ENCODE assay signal across 16 cellular contexts in genomic region chr5:61416010-61416409, GRCh38.
A peak's percentile ranks its signal among the peaks of the same experiment; 100 is the strongest.
DNase-seq lines count a peak whose midpoint lies in the region; ATAC-seq lines count a peak whose summit lies in the region.
"Had no signal": no experiment of that assay in that cellular context is flagged by ENCODE, and none has a peak within 500 bp of the region (broad histone marks: within the 10 kb centered on the region; RNA-seq: fewer than 3 reads in every experiment).

No MANE protein-coding gene starts in this region.

- no peak for DNase-seq in activated naive CD4-positive, alpha-beta T cell treated with anti-CD3 and anti-CD28 coated beads, Interleukin-2, amount 50 U/mL, for 16 hours
- DNase-seq in SK-N-MC (ENCODE audit: low read depth, low spot score) (no peak), putamen (ENCODE audit: low spot score) (no peak), sciatic nerve (ENCODE audit: low spot score) (no peak), G401 (ENCODE audit: low spot score) (no peak)
- DNase-seq in stimulated activated naive CD8-positive, alpha-beta T cell treated with anti-CD3 and anti-CD28 coated beads, Interleukin-15, amount 100 ng/mL, for 72 hours: no peak
- DNase-seq: activated CD4-positive, alpha-beta memory T cell treated with anti-CD3 and anti-CD28 coated beads for 36 hours; activated gamma-delta T cell treated with Interleukin-2 at 50 U/mL for 16 hours; central memory CD4-positive, alpha-beta T cell; midbrain; NCI-H1048; NCI-H510A; RPMI8226 had no signal

- no peaks in the 10 kb centered on the region for H3K36me3 Mint-ChIP-seq in activated naive CD4-positive, alpha-beta T cell treated with anti-CD3 and anti-CD28 coated beads, Interleukin-2, amount 50 U/mL, for 24 hours
- H3K36me3 Mint-ChIP-seq: activated CD4-positive, alpha-beta memory T cell treated with anti-CD3 and anti-CD28 coated beads for 36 hours had no signal

- H3K27me3 Mint-ChIP-seq in activated naive CD4-positive, alpha-beta T cell treated with anti-CD3 and anti-CD28 coated beads, Interleukin-2, amount 50 U/mL, for 24 hours: no peaks in the 10 kb centered on the region
- no peaks in the 10 kb centered on the region for H3K27me3 Mint-ChIP-seq in stimulated activated naive CD8-positive, alpha-beta T cell treated with anti-CD3 and anti-CD28 coated beads, Interleukin-15, amount 100 ng/mL, for 72 hours
- H3K27me3 Mint-ChIP-seq: activated CD4-positive, alpha-beta memory T cell treated with anti-CD3 and anti-CD28 coated beads for 36 hours had no signal

- H3K9me3 Mint-ChIP-seq in activated naive CD4-positive, alpha-beta T cell treated with anti-CD3 and anti-CD28 coated beads, Interleukin-2, amount 50 U/mL, for 24 hours: no peaks in the 10 kb centered on the region
- H3K9me3 Mint-ChIP-seq in stimulated activated naive CD8-positive, alpha-beta T cell treated with anti-CD3 and anti-CD28 coated beads, Interleukin-15, amount 100 ng/mL, for 72 hours: peaks cover 0 to 2% of the 10 kb centered on the region in 2 donors
- H3K9me3 Mint-ChIP-seq: activated CD4-positive, alpha-beta memory T cell treated with anti-CD3 and anti-CD28 coated beads for 36 hours had no signal

- no peak overlapping the region for H3K4me3 Mint-ChIP-seq in activated naive CD4-positive, alpha-beta T cell treated with anti-CD3 and anti-CD28 coated beads, Interleukin-2, amount 50 U/mL, for 24 hours
- no peak overlapping the region for H3K4me3 Mint-ChIP-seq in stimulated activated naive CD8-positive, alpha-beta T cell treated with anti-CD3 and anti-CD28 coated beads, Interleukin-15, amount 100 ng/mL, for 72 hours
- H3K4me3 Mint-ChIP-seq: activated CD4-positive, alpha-beta memory T cell treated with anti-CD3 and anti-CD28 coated beads for 36 hours had no signal

- H3K9me3 ChIP-seq in SK-N-MC (ENCODE audit: low read depth, low read length) (peaks cover 2% of the 10 kb centered on the region; the same call in 1 of the 2 replicates), iPS-18c (ENCODE audit: control insufficient read depth, insufficient read depth, low read length) (no peaks in the 10 kb centered on the region)

- H3K4me3 ChIP-seq in SK-N-MC (0 out of 2 replicates have a peak overlapping the region, but pooled peaks have one; percentile 12), iPS-18c (ENCODE audit: insufficient read depth, low read depth, low read length) (peak overlapping the region; percentile 2; the same call in 1 of the 2 replicates)

- peaks cover 48% of the 10 kb centered on the region for H3K4me1 Mint-ChIP-seq in activated naive CD4-positive, alpha-beta T cell treated with anti-CD3 and anti-CD28 coated beads, Interleukin-2, amount 50 U/mL, for 24 hours
- H3K4me1 Mint-ChIP-seq in stimulated activated naive CD8-positive, alpha-beta T cell treated with anti-CD3 and anti-CD28 coated beads, Interleukin-15, amount 100 ng/mL, for 72 hours: peaks cover 28% of the 10 kb centered on the region

- peak overlapping the region; percentile 52; the same call in 1 of the 2 replicates for H3K27ac ChIP-seq in SK-N-MC
- H3K27ac ChIP-seq: parathyroid adenoma had no signal

- no peak overlapping the region for H3K9ac ChIP-seq in SK-N-MC (ENCODE audit: insufficient read length)
- H3K9ac ChIP-seq: parathyroid adenoma had no signal

- H3K27ac Mint-ChIP-seq in activated naive CD4-positive, alpha-beta T cell treated with anti-CD3 and anti-CD28 coated beads, Interleukin-2, amount 50 U/mL, for 24 hours: peak overlapping the region; percentile 35
- H3K27ac Mint-ChIP-seq in stimulated activated naive CD8-positive, alpha-beta T cell treated with anti-CD3 and anti-CD28 coated beads, Interleukin-15, amount 100 ng/mL, for 72 hours: no peak overlapping the region
- H3K27ac Mint-ChIP-seq: activated CD4-positive, alpha-beta memory T cell treated with anti-CD3 and anti-CD28 coated beads for 36 hours had no signal

- intact Hi-C loops in sciatic nerve (cut with DNase I): no loop called here

- in situ Hi-C loops in G401 (cut with HindIII; ENCODE audit: low sequenced_read_pairs): no loop called here

- peak; percentile 64 for ATAC-seq in stimulated activated naive CD8-positive, alpha-beta T cell treated with anti-CD3 and anti-CD28 coated beads, Interleukin-15, amount 100 ng/mL, for 72 hours
- no peak for ATAC-seq in sciatic nerve

- H3K36me3 ChIP-seq in SK-N-MC (ENCODE audit: insufficient read depth, low read length): peaks cover 19% of the 10 kb centered on the region
